Comparison of ENCODE assay signal across 8 cellular contexts in genomic region chr1:29202584-29203340, GRCh38. TPM values are rescaled to one million over a fixed set of nuclear protein-coding genes. Genes with fewer than 3 reads are reported as not detected.
DNase-seq lines count a peak whose midpoint lies in the region; ATAC-seq and TF ChIP-seq lines count a peak whose summit lies in the region.

No MANE protein-coding gene starts in this region.

- intact Hi-C loops in activated CD4-positive, alpha-beta T cell treated with anti-CD3 and anti-CD28 coated beads for 36 hours (cut with DNase I, micrococcal nuclease): loop anchor here (1.0 to 5.0 kb wide), 8 partner anchors 20 to 418 kb away; partner anchors contain the start of genes SRSF4 (in 1 of the 2) and TMEM200B (in 1 of the 2)

- CTCF ChIA-PET in activated CD4-positive, alpha-beta T cell treated with anti-CD3 and anti-CD28 coated beads for 36 hours (lab: Charles Lee): interaction anchor here (0.6 to 3.4 kb wide), 28 partner anchors 14 to 622 kb away, joined by 3 to 33 read pairs (median 4); partner anchors contain the start of genes MECR, SRSF4, TMEM200B and YTHDF2

- H3K4me1 Mint-ChIP-seq in activated CD4-positive, alpha-beta T cell treated with anti-CD3 and anti-CD28 coated beads for 36 hours: peaks cover 6% of the 10 kb centered on the region

- TF ChIP-seq CTCF in GM12864 (IDR thresholded peaks at IDR 0.05; ENCODE audit: low read depth, low read length, missing control alignments): peak; percentile 94

- no peak overlapping the region for H3K4me3 Mint-ChIP-seq in activated CD4-positive, alpha-beta T cell treated with anti-CD3 and anti-CD28 coated beads for 36 hours

- peak; percentile 65 for ATAC-seq in HG03442 (IDR thresholded peaks at IDR 0.05; ENCODE audit: unreplicated experiment)
- peak; percentile 95 for ATAC-seq in activated CD4-positive, alpha-beta T cell treated with anti-CD3 and anti-CD28 coated beads for 36 hours
- ATAC-seq in GM19324 (IDR thresholded peaks at IDR 0.05; ENCODE audit: low FRiP score, unreplicated experiment): no peak

- POLR2A ChIA-PET in activated CD4-positive, alpha-beta T cell treated with anti-CD3 and anti-CD28 coated beads for 36 hours (lab: Charles Lee): interaction anchor here (0.6 to 1.4 kb wide), 3 partner anchors 21 to 427 kb away, joined by 3 to 5 read pairs (median 4); partner anchors contain the start of gene SRSF4

- H3K27ac ChIP-seq in cingulate gyrus (ENCODE audit: low read depth, low read length): peak overlapping the region; percentile 8

- H3K4me3 ChIP-seq in GM12864 (ENCODE audit: low read depth, low read length): no peak overlapping the region

- no peaks in the 10 kb centered on the region for H3K9me3 Mint-ChIP-seq in activated CD4-positive, alpha-beta T cell treated with anti-CD3 and anti-CD28 coated beads for 36 hours (ENCODE audit: low read depth)

- H3K27me3 Mint-ChIP-seq in activated CD4-positive, alpha-beta T cell treated with anti-CD3 and anti-CD28 coated beads for 36 hours: no peaks in the 10 kb centered on the region

- peaks cover 21% of the 10 kb centered on the region for H3K36me3 Mint-ChIP-seq in activated CD4-positive, alpha-beta T cell treated with anti-CD3 and anti-CD28 coated beads for 36 hours (ENCODE audit: low read depth)

- DNase-seq in GM12864 (ENCODE audit: low read depth): peak; percentile 70
- peak; percentile 29 for DNase-seq in NCI-H524 treated with DMSO at 0.1 percent for 48 hours (lab: John Stamatoyannopoulos, UW)
- DNase-seq in activated CD4-positive, alpha-beta T cell treated with anti-CD3 and anti-CD28 coated beads for 36 hours: peak; percentile 96
- DNase-seq in left kidney (ENCODE audit: low read depth, low spot score): peak; percentile 96
- DNase-seq in stimulated activated CD4-positive, alpha-beta T cell treated with anti-CD3 and anti-CD28 coated beads, Interleukin-1b, Interleukin-23, amount 100 ng/mL, for 4 hours (ENCODE audit: low read depth in 2 of 2): peak; percentile 90 to 92

- no peak overlapping the region for H3K27ac Mint-ChIP-seq in activated CD4-positive, alpha-beta T cell treated with anti-CD3 and anti-CD28 coated beads for 36 hours

RNA-seq across cellular contexts. Expression of gene SRSF4, which starts 21.1 kb away (rescaled TPM):
- 100 to 1,000 TPM; 129 to 147 TPM for total RNA-seq in activated CD4-positive, alpha-beta T cell treated with anti-CD3 and anti-CD28 coated beads for 36 hours

RNA-seq across cellular contexts. Expression of gene MECR, which starts 28.0 kb away (rescaled TPM):
- total RNA-seq in activated CD4-positive, alpha-beta T cell treated with anti-CD3 and anti-CD28 coated beads for 36 hours: 10 to 100 TPM; 41.3 to 43.1 TPM

RNA-seq across cellular contexts. Expression of gene PTPRU, which starts 33.6 kb away (rescaled TPM):
- under 1 TPM; 0.37 to 0.89 TPM for total RNA-seq in activated CD4-positive, alpha-beta T cell treated with anti-CD3 and anti-CD28 coated beads for 36 hours

Comparison
In these comparisons a context has a peak if more than half of its experiments do, and no peak if none do; other contexts are left out.
1. DNase-seq: peak in every context shown above with its lines; median percentile 96 in activated CD4-positive, alpha-beta T cell treated with anti-CD3 and anti-CD28 coated beads for 36 hours; 96 in left kidney; 91 in stimulated activated CD4-positive, alpha-beta T cell treated with anti-CD3 and anti-CD28 coated beads, Interleukin-1b, Interleukin-23, amount 100 ng/mL, for 4 hours; 70 in GM12864; 29 in NCI-H524 treated with DMSO at 0.1 percent for 48 hours.